ENCODE assay signal across 20 cellular contexts in genomic region chr1:82343381-82343780, GRCh38.
A peak's percentile ranks its signal among the peaks of the same experiment; 100 is the strongest.
DNase-seq lines count a peak whose midpoint lies in the region; ATAC-seq and TF ChIP-seq lines count a peak whose summit lies in the region.
"Had no signal": no experiment of that assay in that cellular context is flagged by ENCODE, and none has a peak within 500 bp of the region (broad histone marks: within the 10 kb centered on the region; RNA-seq: fewer than 3 reads in every experiment).

No MANE protein-coding gene starts in this region.

- H3K4me1 ChIP-seq in adipocyte (ENCODE audit: control insufficient read depth, insufficient read depth, low read length) (peaks cover 17% of the 10 kb centered on the region), Peyer's patch (no peaks in the 10 kb centered on the region)
- H3K4me1 ChIP-seq: HAP-1 had no signal

- H3K9me3 ChIP-seq in adipocyte (ENCODE audit: control insufficient read depth, low read length) (no peaks in the 10 kb centered on the region), Peyer's patch (no peaks in the 10 kb centered on the region)
- H3K9me3 ChIP-seq: HAP-1 had no signal

- H3K4me1 Mint-ChIP-seq in naive thymus-derived CD8-positive, alpha-beta T cell = no peaks in the 10 kb centered on the region
- H3K4me1 Mint-ChIP-seq: B cell, CD14-positive monocyte, GM23338 had no signal

- H3K9ac ChIP-seq in adipocyte (ENCODE audit: low read length) = no peak overlapping the region

- no peak for ATAC-seq in naive thymus-derived CD8-positive, alpha-beta T cell
- ATAC-seq: GM23338 had no signal

- H3K36me3 Mint-ChIP-seq in naive thymus-derived CD8-positive, alpha-beta T cell = no peaks in the 10 kb centered on the region
- H3K36me3 Mint-ChIP-seq: CD14-positive monocyte had no signal

- no peak overlapping the region for H3K27ac ChIP-seq in Peyer's patch

- TF ChIP-seq POLR2A in Peyer's patch (IDR thresholded peaks at IDR 0.05) = no peak

- DNase-seq in adipocyte (ENCODE audit: low read depth) (peak; percentile 79), dedifferentiated amniotic fluid mesenchymal stem cell (ENCODE audit: extremely low spot score) (peak; percentile 53), iris pigment epithelial cell (ENCODE audit: low read depth) (peak; percentile 14), skeletal muscle cell (ENCODE audit: low read depth) (peak; percentile 4), Peyer's patch (no peak), posterior vena cava (ENCODE audit: low spot score) (no peak)
- DNase-seq in naive thymus-derived CD8-positive, alpha-beta T cell = no peak
- no peak for DNase-seq in activated CD4-positive, CD25-positive, alpha-beta regulatory T cell (lab: John Stamatoyannopoulos, UW)
- DNase-seq: KG1, NCI-H1092 treated with DMSO at 0.1 percent for 48 hours, NCI-H2081, NCI-H2171, NCI-H446, NCI-H526, OCI-M1, Right ventricle myocardium superior had no signal

- H3K9me3 Mint-ChIP-seq in naive thymus-derived CD8-positive, alpha-beta T cell = peaks cover 0 to 6% (median 0%) of the 10 kb centered on the region in 9 donors
- H3K9me3 Mint-ChIP-seq: GM23338 had no signal

- H3K27ac Mint-ChIP-seq in naive thymus-derived CD8-positive, alpha-beta T cell = no peak overlapping the region
- H3K27ac Mint-ChIP-seq: B cell, CD14-positive monocyte, GM23338 had no signal

- H3K36me3 ChIP-seq in adipocyte (ENCODE audit: control insufficient read depth, insufficient read depth, low read length, severe bottlenecking) (no peaks in the 10 kb centered on the region), Peyer's patch (no peaks in the 10 kb centered on the region)
- H3K36me3 ChIP-seq: HAP-1 had no signal

- intact Hi-C loops in posterior vena cava (cut with DNase I) = no loop called here

- H3K4me3 ChIP-seq in adipocyte (ENCODE audit: low read length) = no peak overlapping the region
- H3K4me3 ChIP-seq in skeletal muscle cell (ENCODE audit: low read depth, low read length) = no peak overlapping the region
- no peak overlapping the region for H3K4me3 ChIP-seq in Peyer's patch
- H3K4me3 ChIP-seq: GM23338, HAP-1 had no signal

- no peak overlapping the region for H3K4me3 Mint-ChIP-seq in naive thymus-derived CD8-positive, alpha-beta T cell
- H3K4me3 Mint-ChIP-seq: B cell, CD14-positive monocyte, GM23338 had no signal

- POLR2A ChIA-PET in naive thymus-derived CD8-positive, alpha-beta T cell (lab: Charles Lee) = no interaction called here

- H3K27me3 Mint-ChIP-seq in naive thymus-derived CD8-positive, alpha-beta T cell = peaks cover 0 to 3% (median 0%) of the 10 kb centered on the region in 5 donors
- H3K27me3 Mint-ChIP-seq: B cell had no signal

- no peak for TF ChIP-seq CTCF in Peyer's patch (IDR thresholded peaks at IDR 0.05)

- H3K27me3 ChIP-seq in adipocyte (replicated peaks; ENCODE audit: control insufficient read depth, insufficient read depth, low read length) (no peaks in the 10 kb centered on the region), Peyer's patch (no peaks in the 10 kb centered on the region)

Comparison
In these comparisons a context has a peak if more than half of its experiments do, and no peak if none do; other contexts are left out.
1. DNase-seq: peak in adipocyte (single experiment), dedifferentiated amniotic fluid mesenchymal stem cell (single experiment), iris pigment epithelial cell (single experiment) and skeletal muscle cell (single experiment); none in naive thymus-derived CD8-positive, alpha-beta T cell (0 of 10), Peyer's patch (0 of 3), posterior vena cava (single experiment) and activated CD4-positive, CD25-positive, alpha-beta regulatory T cell (0 of 4).